Comparison of ENCODE assay signal across 8 cellular contexts in genomic region chr2:70190413-70191243, GRCh38. TPM values are rescaled to one million over a fixed set of nuclear protein-coding genes. Genes with fewer than 3 reads are reported as not detected.
DNase-seq lines count a peak whose midpoint lies in the region; TF ChIP-seq lines count a peak whose summit lies in the region.

Gene C2orf42 (minus strand): TSS chr2:70191019. CDS start chr2:70181985, 9,034 bp downstream.

- H3K36me3 Mint-ChIP-seq in nephron (ENCODE audit: low read depth), result no peaks in the 10 kb centered on the region
- H3K36me3 Mint-ChIP-seq in stimulated activated naive CD8-positive, alpha-beta T cell treated with anti-CD3 and anti-CD28 coated beads, Interleukin-15, Interleukin-2, amounts not matched to agents 100 ng/mL and 50 ng/mL, for 24 hours (ENCODE audit: low read depth), result no peaks in the 10 kb centered on the region

- no peaks in the 10 kb centered on the region for H3K27me3 Mint-ChIP-seq in nephron (ENCODE audit: low read depth)
- H3K27me3 Mint-ChIP-seq in stimulated activated naive CD8-positive, alpha-beta T cell treated with anti-CD3 and anti-CD28 coated beads, Interleukin-15, Interleukin-2, amounts not matched to agents 100 ng/mL and 50 ng/mL, for 24 hours, result no peaks in the 10 kb centered on the region

- H3K4me3 Mint-ChIP-seq in nephron, result peak within 1 kb of the TSS; percentile 90 to 95 (median 92)
- peak within 1 kb of the TSS; percentile 93 for H3K4me3 Mint-ChIP-seq in stimulated activated naive CD8-positive, alpha-beta T cell treated with anti-CD3 and anti-CD28 coated beads, Interleukin-15, Interleukin-2, amounts not matched to agents 100 ng/mL and 50 ng/mL, for 24 hours

- no peaks in the 10 kb centered on the region for H3K27me3 ChIP-seq in H7 (ENCODE audit: control insufficient read depth, insufficient read depth, low read length)

- H3K36me3 ChIP-seq in ES-I3 (ENCODE audit: insufficient read depth, low read length) (no peaks in the 10 kb centered on the region), H7 (replicated peaks; ENCODE audit: control insufficient read depth, insufficient read depth, low read length) (no peaks in the 10 kb centered on the region)

- H3K4me1 ChIP-seq in ES-I3 (ENCODE audit: insufficient read depth, low read length), result no peaks in the 10 kb centered on the region

- peaks cover 5% of the 10 kb centered on the region for H3K4me1 Mint-ChIP-seq in nephron
- H3K4me1 Mint-ChIP-seq in stimulated activated naive CD8-positive, alpha-beta T cell treated with anti-CD3 and anti-CD28 coated beads, Interleukin-15, Interleukin-2, amounts not matched to agents 100 ng/mL and 50 ng/mL, for 24 hours (ENCODE audit: low read depth), result peaks cover 28% of the 10 kb centered on the region

- peak; percentile 22 for TF ChIP-seq CTCF in fibroblast of pulmonary artery (IDR thresholded peaks at IDR 0.05; ENCODE audit: low read length, missing control alignments)
- TF ChIP-seq CTCF in nephron (IDR thresholded peaks at IDR 0.05; ENCODE audit: unreplicated experiment in 3 of 3), result no peak

- H3K9me3 ChIP-seq in ES-I3 (ENCODE audit: control insufficient read depth, insufficient read depth, low read length), result no peaks in the 10 kb centered on the region

- DNase-seq in H7 (peak; percentile 96), M059J (ENCODE audit: low read depth) (peak; percentile 95), SHP77 (lab: John Stamatoyannopoulos, UW) (peak; percentile 94 to 96), fibroblast of pulmonary artery (ENCODE audit: low read depth) (peak; percentile 98)
- peak; percentile 94 for DNase-seq in activated effector memory CD4-positive, alpha-beta T cell treated with Interleukin-2 at 50 U/mL for 16 hours

- H3K27ac Mint-ChIP-seq in nephron, result peak within 1 kb of the TSS; percentile 95 to 99 (median 99)
- H3K27ac Mint-ChIP-seq in stimulated activated naive CD8-positive, alpha-beta T cell treated with anti-CD3 and anti-CD28 coated beads, Interleukin-15, Interleukin-2, amounts not matched to agents 100 ng/mL and 50 ng/mL, for 24 hours, result peak within 1 kb of the TSS; percentile 99

- no peaks in the 10 kb centered on the region for H3K9me3 Mint-ChIP-seq in nephron
- no peaks in the 10 kb centered on the region for H3K9me3 Mint-ChIP-seq in stimulated activated naive CD8-positive, alpha-beta T cell treated with anti-CD3 and anti-CD28 coated beads, Interleukin-15, Interleukin-2, amounts not matched to agents 100 ng/mL and 50 ng/mL, for 24 hours

- H3K4me3 ChIP-seq in H7 (ENCODE audit: insufficient read depth, low read depth, low read length), result peak within 1 kb of the TSS; percentile 74
- peak within 1 kb of the TSS; percentile 92 for H3K4me3 ChIP-seq in fibroblast of pulmonary artery (replicated peaks; ENCODE audit: low read depth, low read length)

- peak within 1 kb of the TSS; percentile 74 for H3K9ac ChIP-seq in ES-I3 (ENCODE audit: low read depth, low read length)

RNA-seq across cellular contexts. Expression of gene C2orf42, which starts in this region (rescaled TPM):
- total RNA-seq in H7 (2014; rRNA removed; shearing (Covaris generic)), result 9.3 and 11.4 TPM in 2 replicates
- total RNA-seq in M059J (2014; rRNA removed; shearing (Covaris generic)), result 10.5 and 12.5 TPM in 2 replicates

Comparison
In these comparisons a context has a peak if more than half of its experiments do, and no peak if none do; other contexts are left out.
1. Peak in every context shown above with its lines: DNase-seq and H3K4me3 ChIP-seq.